2 cellular contexts compared by ENCODE assay signal in the genomic region with DNA sequence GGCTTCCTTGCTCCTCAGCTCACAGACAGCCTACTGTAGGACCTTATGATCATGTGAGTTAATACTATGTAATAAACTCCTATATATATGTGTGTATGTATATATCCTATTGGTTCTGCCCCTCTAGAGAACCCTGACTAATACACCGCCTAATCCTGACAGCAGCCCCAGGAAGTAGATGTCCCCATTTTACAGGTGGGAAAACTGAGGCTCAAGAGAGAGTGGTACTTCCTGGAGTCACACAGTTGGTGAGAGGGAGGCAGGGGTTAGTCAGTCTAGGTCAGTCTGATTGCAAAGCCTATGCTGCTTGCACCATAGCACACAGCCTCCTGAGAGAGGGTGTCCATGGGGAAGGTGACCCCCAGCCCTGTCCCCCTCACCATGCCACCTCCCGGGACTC.
TF ChIP-seq lines count a peak whose summit lies in the region.

No MANE protein-coding gene starts in this region.

TF ChIP-seq in HepG2, 621 proteins besides CTCF, POLR2A, EP300 and RAD21:
- no peak for TF ChIP-seq PPARG (CRISPR knock-in tag; conservative IDR thresholded peaks at IDR 0.05)
- TF ChIP-seq ZNF629 (CRISPR knock-in tag; conservative IDR thresholded peaks at IDR 0.05): peak; percentile 70
TF ChIP-seq in HepG2: peak in this region for 1.

TF ChIP-seq in K562, 482 proteins besides CTCF, POLR2A, EP300 and RAD21:
- TF ChIP-seq ZNF699 (CRISPR knock-in tag; IDR thresholded peaks at IDR 0.05; ENCODE audit: insufficient replicate concordance): no peak
- TF ChIP-seq ZNF76 (CRISPR knock-in tag; IDR thresholded peaks at IDR 0.05; ENCODE audit: borderline replicate concordance): no peak
- peak; percentile 52 for TF ChIP-seq RBM25 (IDR thresholded peaks at IDR 0.05; ENCODE audit: low read depth, low read length, severe bottlenecking)
- TF ChIP-seq CBX2 (IDR thresholded peaks at IDR 0.05; ENCODE audit: insufficient read depth, low read length, poor library complexity, severe bottlenecking): no peak
- 0 out of 4 replicates have a peak, but pooled peaks of 1 of the 2 experiments have one; percentile 13 for TF ChIP-seq RCOR1 (IDR thresholded peaks at IDR 0.05; ENCODE audit: borderline replicate concordance in 1 of 2, low read depth in 2 of 2, low read length in 2 of 2)
- TF ChIP-seq ZNF583 (CRISPR knock-in tag; IDR thresholded peaks at IDR 0.05): no peak
